Comparison of ENCODE assay signal across 28 cellular contexts in genomic region chr14:103662591-103662990, GRCh38.
"Had no signal": no experiment of that assay in that cellular context is flagged by ENCODE, and none has a peak within 500 bp of the region (broad histone marks: within the 10 kb centered on the region; RNA-seq: fewer than 3 reads in every experiment).

No MANE protein-coding gene starts in this region.

- DNase-seq: activated CD4-positive, alpha-beta T cell treated with anti-CD3 and anti-CD28 coated beads, Interleukin-2, amount 10 ng/mL, durations not matched to agents 24 days and 14 days; activated CD4-positive, alpha-beta T cell treated with anti-CD3 and anti-CD28 coated beads, Interleukin-2, amount 50 U/mL, for 48 hours; activated CD8-positive, alpha-beta T cell treated with anti-CD3 and anti-CD28 coated beads, Interleukin-2, amount 10 ng/mL, durations not matched to agents 7 days and 5 days; activated naive CD4-positive, alpha-beta T cell treated with anti-CD3 and anti-CD28 coated beads, Interleukin-2, amount 10 ng/mL, durations not matched to agents 7 days and 5 days; activated naive CD8-positive, alpha-beta T cell treated with anti-CD3 and anti-CD28 coated beads, Interleukin-2, amount 50 U/mL, for 24 hours; activated T-cell treated with anti-CD3 and anti-CD28 coated beads, Interleukin-2, amount 50 U/mL, for 24 hours; anterior cingulate cortex; MM.1S; MV-4-11; NCI-H1092; NCI-H1436 treated with DMSO at 0.1 percent for 48 hours; NCI-H1694 treated with DMSO at 0.1 percent for 48 hours; NCI-H2029; NCI-H345; NCI-H524 treated with DMSO at 0.1 percent for 48 hours; PC-3; Peyer's patch; RPMI8226; SIG-M5; SW 1271; T-helper 1 cell; T1000 had no signal

- H3K4me2 ChIP-seq: KMS-11 had no signal

- H3K4me1 Mint-ChIP-seq: activated CD4-positive, alpha-beta T cell treated with anti-CD3 and anti-CD28 coated beads, Interleukin-2, amount 10 ng/mL, durations not matched to agents 24 days and 14 days; activated naive CD4-positive, alpha-beta T cell treated with anti-CD3 and anti-CD28 coated beads, Interleukin-2, amount 10 ng/mL, durations not matched to agents 7 days and 5 days; activated naive CD8-positive, alpha-beta T cell treated with anti-CD3 and anti-CD28 coated beads, Interleukin-2, amount 50 U/mL, for 24 hours; central memory CD8-positive, alpha-beta T cell had no signal

- H3K4me3 ChIP-seq: cardiac muscle cell, Peyer's patch had no signal

- H3K27ac ChIP-seq: cardiac muscle cell, KMS-11 had no signal

- H3K27ac Mint-ChIP-seq: activated CD4-positive, alpha-beta T cell treated with anti-CD3 and anti-CD28 coated beads, Interleukin-2, amount 10 ng/mL, durations not matched to agents 24 days and 14 days; activated CD8-positive, alpha-beta T cell treated with anti-CD3 and anti-CD28 coated beads, Interleukin-2, amount 10 ng/mL, durations not matched to agents 7 days and 5 days; activated naive CD4-positive, alpha-beta T cell treated with anti-CD3 and anti-CD28 coated beads, Interleukin-2, amount 10 ng/mL, durations not matched to agents 7 days and 5 days; activated naive CD8-positive, alpha-beta T cell; activated naive CD8-positive, alpha-beta T cell treated with anti-CD3 and anti-CD28 coated beads, Interleukin-2, amount 50 U/mL, for 24 hours; activated T-helper 2 cell treated with anti-CD3 and anti-CD28 coated beads, Interferon-gamma antibody, Interleukin-2, Interleukin-4, amounts not matched to agents 10 μg/mL and 5 μg/mL and 100 μg/mL, durations not matched to agents 14 hours and 24 hours and 36 hours had no signal

- H3K4me1 ChIP-seq: Peyer's patch had no signal

- H3K9me3 ChIP-seq: Peyer's patch had no signal

- H3K9ac ChIP-seq: KMS-11 had no signal

- H3K4me3 Mint-ChIP-seq: activated CD4-positive, alpha-beta T cell treated with anti-CD3 and anti-CD28 coated beads, Interleukin-2, amount 10 ng/mL, durations not matched to agents 24 days and 14 days; activated CD8-positive, alpha-beta T cell treated with anti-CD3 and anti-CD28 coated beads, Interleukin-2, amount 10 ng/mL, durations not matched to agents 7 days and 5 days; activated naive CD4-positive, alpha-beta T cell treated with anti-CD3 and anti-CD28 coated beads, Interleukin-2, amount 10 ng/mL, durations not matched to agents 7 days and 5 days; activated naive CD8-positive, alpha-beta T cell; activated naive CD8-positive, alpha-beta T cell treated with anti-CD3 and anti-CD28 coated beads, Interleukin-2, amount 50 U/mL, for 24 hours; activated T-cell treated with anti-CD3 and anti-CD28 coated beads, Interleukin-2, amount 50 U/mL, for 24 hours; central memory CD8-positive, alpha-beta T cell had no signal

- H3K27me3 Mint-ChIP-seq: activated CD4-positive, alpha-beta T cell treated with anti-CD3 and anti-CD28 coated beads, Interleukin-2, amount 10 ng/mL, durations not matched to agents 24 days and 14 days; activated naive CD4-positive, alpha-beta T cell treated with anti-CD3 and anti-CD28 coated beads, Interleukin-2, amount 10 ng/mL, durations not matched to agents 7 days and 5 days; activated naive CD8-positive, alpha-beta T cell; activated naive CD8-positive, alpha-beta T cell treated with anti-CD3 and anti-CD28 coated beads, Interleukin-2, amount 50 U/mL, for 24 hours; activated T-cell treated with anti-CD3 and anti-CD28 coated beads, Interleukin-2, amount 50 U/mL, for 24 hours; central memory CD8-positive, alpha-beta T cell had no signal

- H3K27me3 ChIP-seq: cardiac muscle cell, Peyer's patch had no signal

- H3K9me3 Mint-ChIP-seq: activated CD4-positive, alpha-beta T cell treated with anti-CD3 and anti-CD28 coated beads, Interleukin-2, amount 10 ng/mL, durations not matched to agents 24 days and 14 days; activated naive CD4-positive, alpha-beta T cell treated with anti-CD3 and anti-CD28 coated beads, Interleukin-2, amount 10 ng/mL, durations not matched to agents 7 days and 5 days; activated naive CD8-positive, alpha-beta T cell treated with anti-CD3 and anti-CD28 coated beads, Interleukin-2, amount 50 U/mL, for 24 hours; activated T-cell treated with anti-CD3 and anti-CD28 coated beads, Interleukin-2, amount 50 U/mL, for 24 hours; activated T-helper 2 cell treated with anti-CD3 and anti-CD28 coated beads, Interferon-gamma antibody, Interleukin-2, Interleukin-4, amounts not matched to agents 10 μg/mL and 5 μg/mL and 100 μg/mL, durations not matched to agents 14 hours and 24 hours and 36 hours; central memory CD8-positive, alpha-beta T cell had no signal

- ATAC-seq: activated CD8-positive, alpha-beta T cell treated with anti-CD3 and anti-CD28 coated beads, Interleukin-2, amount 10 ng/mL, durations not matched to agents 7 days and 5 days; activated naive CD8-positive, alpha-beta T cell treated with anti-CD3 and anti-CD28 coated beads, Interleukin-2, amount 50 U/mL, for 24 hours; Right ventricle myocardium inferior had no signal
